ENCODE assay signal across 15 cellular contexts in the genomic region with DNA sequence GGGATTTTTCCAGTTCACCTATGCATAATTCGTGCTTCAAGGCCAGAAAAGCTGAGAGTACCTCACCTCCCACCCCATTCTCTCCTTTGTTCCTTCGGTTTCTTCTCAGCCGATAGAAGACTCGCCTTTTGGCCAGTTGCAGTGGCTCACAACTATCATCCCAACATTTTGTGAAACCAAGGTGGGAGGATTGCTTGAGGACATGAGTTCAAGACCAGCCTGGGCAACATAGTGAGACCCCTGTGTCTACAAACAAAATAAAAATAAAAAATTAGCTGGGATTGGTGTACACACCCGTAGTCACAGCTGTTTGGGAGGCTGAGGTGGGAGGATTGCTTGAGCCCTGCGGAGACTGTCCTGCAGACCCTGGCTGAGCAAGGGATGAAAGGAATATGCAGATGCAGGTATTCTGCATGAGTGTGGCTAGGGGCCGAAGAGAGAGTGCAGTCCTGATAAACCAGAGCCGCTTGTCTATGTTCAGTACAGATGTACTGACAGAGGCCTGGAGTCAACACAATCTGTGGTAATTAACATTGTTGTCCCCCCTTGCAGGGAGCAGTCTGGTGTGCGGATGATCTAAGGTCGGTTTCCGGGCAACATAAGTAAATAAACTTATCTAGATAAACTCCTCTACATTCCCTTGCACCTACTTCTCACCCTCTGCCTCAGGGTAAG. TPM values are rescaled to one million over a fixed set of nuclear protein-coding genes. Genes with fewer than 3 reads are reported as not detected.
A peak's percentile ranks its signal among the peaks of the same experiment; 100 is the strongest.
DNase-seq lines count a peak whose midpoint lies in the region; ATAC-seq and TF ChIP-seq lines count a peak whose summit lies in the region.
"Had no signal": no experiment of that assay in that cellular context is flagged by ENCODE, and none has a peak within 500 bp of the region (broad histone marks: within the 10 kb centered on the region; RNA-seq: fewer than 3 reads in every experiment).

No MANE protein-coding gene starts in this region.

- H3K4me1 ChIP-seq in right atrium auricular region = peaks cover 0 to 19% of the 10 kb centered on the region in 2 donors
- no peaks in the 10 kb centered on the region for H3K4me1 ChIP-seq in lower lobe of right lung
- peaks cover 0 to 20% (median 0%) of the 10 kb centered on the region in 4 donors for H3K4me1 ChIP-seq in tibial artery

- no peaks in the 10 kb centered on the region for H3K36me3 Mint-ChIP-seq in chondrocyte (ENCODE audit: low read depth)

- intact Hi-C loops in Right ventricle myocardium superior (cut with DNase I) (no loop called here), lower lobe of right lung (cut with DNase I) (no loop called here), tibial artery (cut with DNase I; ENCODE audit: low total_unique reads) (no loop called here)

- H3K9me3 ChIP-seq in right atrium auricular region (peaks cover 0 to 8% of the 10 kb centered on the region in 2 donors), lower lobe of right lung (no peaks in the 10 kb centered on the region), tibial artery (no peaks in the 10 kb centered on the region)
- H3K9me3 ChIP-seq: MG63, tibial nerve had no signal

- peaks cover 49% of the 10 kb centered on the region for H3K4me1 Mint-ChIP-seq in chondrocyte (ENCODE audit: low read depth)

- H3K36me3 ChIP-seq in right atrium auricular region (no peaks in the 10 kb centered on the region), lower lobe of right lung (no peaks in the 10 kb centered on the region), tibial artery (no peaks in the 10 kb centered on the region)
- H3K36me3 ChIP-seq: MG63, tibial nerve had no signal

- H3K27ac Mint-ChIP-seq in chondrocyte (ENCODE audit: unreplicated experiment) = peak overlapping the region; percentile 45

- H3K27me3 ChIP-seq in right atrium auricular region = no peaks in the 10 kb centered on the region
- H3K27me3 ChIP-seq in lower lobe of right lung (ENCODE audit: low read depth) = no peaks in the 10 kb centered on the region
- H3K27me3 ChIP-seq in tibial artery = no peaks in the 10 kb centered on the region
- H3K27me3 ChIP-seq: MG63, tibial nerve had no signal

- TF ChIP-seq CTCF in right atrium auricular region (IDR thresholded peaks at IDR 0.05) (no peak), chondrocyte (IDR thresholded peaks at IDR 0.05) (no peak), lower lobe of right lung (IDR thresholded peaks at IDR 0.05) (no peak), tibial artery (IDR thresholded peaks at IDR 0.05) (no peak)

- no peaks in the 10 kb centered on the region for H3K27me3 Mint-ChIP-seq in chondrocyte (ENCODE audit: low read depth)

- ATAC-seq in Right ventricle myocardium superior (ENCODE audit: poor library complexity) (peak; percentile 71), lower lobe of right lung (peak; percentile 82 to 88)
- ATAC-seq: GM12878 had no signal

- DNase-seq in Right ventricle myocardium superior (no peak), right atrium auricular region (ENCODE audit: low spot score) (no peak), chondrocyte (ENCODE audit: low spot score) (no peak), lower lobe of right lung (no peak), NCI-H1694 treated with DMSO at 0.1 percent for 48 hours (lab: John Stamatoyannopoulos, UW) (no peak), NCI-H1105 (lab: John Stamatoyannopoulos, UW) (no peak), tibial artery (no peak)
- DNase-seq in activated CD8-positive, alpha-beta memory T cell treated with anti-CD3 and anti-CD28 coated beads, Interleukin-2, amount 50 U/mL, for 48 hours = no peak
- DNase-seq: activated naive CD4-positive, alpha-beta T cell treated with anti-CD3 and anti-CD28 coated beads, Interleukin-2, amount 50 U/mL, for 16 hours; DMS53; MG63; RPMI8226 had no signal

- peak overlapping the region in 1 of 2 donors; percentile 24 for H3K27ac ChIP-seq in right atrium auricular region
- peak overlapping the region; percentile 0 for H3K27ac ChIP-seq in lower lobe of right lung
- H3K27ac ChIP-seq in tibial artery = no peak overlapping the region
- H3K27ac ChIP-seq: tibial nerve had no signal

- H3K4me3 ChIP-seq in right atrium auricular region (no peak overlapping the region), lower lobe of right lung (no peak overlapping the region), tibial artery (no peak overlapping the region)
- H3K4me3 ChIP-seq: GM12878, MG63, tibial nerve had no signal

- H3K4me3 Mint-ChIP-seq in chondrocyte (ENCODE audit: unreplicated experiment) = no peak overlapping the region
- H3K4me3 Mint-ChIP-seq: nephron had no signal

- H3K9me3 Mint-ChIP-seq in chondrocyte (ENCODE audit: low read depth) = no peaks in the 10 kb centered on the region

RNA-seq across cellular contexts. Expression of a gene that starts 26.2 kb away (rescaled TPM):
- 11.1 TPM for total RNA-seq in Right ventricle myocardium superior
- 10 to 100 TPM; 13.2 to 16.8 TPM for total RNA-seq in right atrium auricular region
- 53.5 to 57.5 TPM (median 53.6 TPM) in 3 replicates for total RNA-seq in chondrocyte
- total RNA-seq in lower lobe of right lung = 74.7 TPM

RNA-seq across cellular contexts. Expression of a gene that starts 31.8 kb away (rescaled TPM):
- 11.3 TPM for total RNA-seq in Right ventricle myocardium superior
- total RNA-seq in right atrium auricular region = 10 to 100 TPM; 14.1 to 15.1 TPM
- 48.5 to 53.1 TPM (median 50.1 TPM) in 3 replicates for total RNA-seq in chondrocyte
- 29.4 TPM for total RNA-seq in lower lobe of right lung
